ENCODE assay signal across 17 cellular contexts in genomic region chr5:74132485-74132884, GRCh38.
"Had no signal": no experiment of that assay in that cellular context is flagged by ENCODE, and none has a peak within 500 bp of the region (broad histone marks: within the 10 kb centered on the region; RNA-seq: fewer than 3 reads in every experiment).

No MANE protein-coding gene starts in this region.

- H3K36me3 ChIP-seq: SJSA1 had no signal

- H3K27ac ChIP-seq: RWPE1, SJSA1, SK-N-MC had no signal

- H3K27me3 ChIP-seq: SJSA1 had no signal

- ATAC-seq: Panc1, PC-3 had no signal

- H3K9me3 ChIP-seq: SJSA1 had no signal

- H3K4me3 ChIP-seq: SJSA1, SK-N-MC had no signal

- DNase-seq: KBM-7; NCI-H1092; NCI-H1417 treated with DMSO at 0.1 percent for 48 hours; NCI-H146; NCI-H1694 treated with DMSO at 0.1 percent for 48 hours; NCI-H1930; NCI-H2107; NCI-H2227 treated with DMSO at 0.1 percent for 48 hours; NCI-H524; NCI-H526 treated with DMSO at 0.1 percent for 48 hours; NK-92 treated with Interleukin-12 subunit alpha and Interleukin-12 subunit beta, amount 100 ng/mL, for 24 hours; PC-3; SHP77 treated with DMSO at 0.1 percent for 48 hours had no signal
